Comparison of ENCODE assay signal across 19 cellular contexts in genomic region chr14:52690983-52691760, GRCh38. TPM values are rescaled to one million over a fixed set of nuclear protein-coding genes. Genes with fewer than 3 reads are reported as not detected.
DNase-seq lines count a peak whose midpoint lies in the region; ATAC-seq and TF ChIP-seq lines count a peak whose summit lies in the region.
"Had no signal": no experiment of that assay in that cellular context is flagged by ENCODE, and none has a peak within 500 bp of the region (broad histone marks: within the 10 kb centered on the region; RNA-seq: fewer than 3 reads in every experiment).

No MANE protein-coding gene starts in this region.

- H3K4me2 ChIP-seq in hepatocyte = peak overlapping the region; percentile 77

- H3K27ac ChIP-seq in VCaP (peak overlapping the region; percentile 49), hepatocyte (no peak overlapping the region), transverse colon (no peak overlapping the region)
- H3K27ac ChIP-seq: tibial nerve had no signal

- TF ChIP-seq EP300 in transverse colon (IDR thresholded peaks at IDR 0.05; ENCODE audit: low read depth) = no peak

- H4K20me1 ChIP-seq in hepatocyte (ENCODE audit: insufficient read depth, poor library complexity, severe bottlenecking) = peaks cover 32% of the 10 kb centered on the region

- H3K9me3 ChIP-seq in hepatocyte (ENCODE audit: low read depth) (no peaks in the 10 kb centered on the region), transverse colon (no peaks in the 10 kb centered on the region)
- H3K9me3 ChIP-seq: MG63, tibial nerve had no signal

- H3K4me1 ChIP-seq in hepatocyte (ENCODE audit: insufficient read depth) (peaks cover 21% of the 10 kb centered on the region), transverse colon (peaks cover 6 to 45% (median 13%) of the 10 kb centered on the region in 4 donors)

- DNase-seq in NCI-H748 (lab: John Stamatoyannopoulos, UW; ENCODE audit: unreplicated experiment) (peak; percentile 3), NCI-H748 treated with DMSO at 0.1 percent for 48 hours (lab: John Stamatoyannopoulos, UW) (no peak), HEK293T (ENCODE audit: extremely low spot score) (no peak), hepatocyte (ENCODE audit: low spot score) (no peak), transverse colon (no peak), NK-92 (lab: John Stamatoyannopoulos, UW; ENCODE audit: unreplicated experiment) (no peak)
- DNase-seq: activated CD4-positive, alpha-beta T cell treated with anti-CD3 and anti-CD28 coated beads for 4 hours; cortex of kidney; GOT3; MG63; midbrain; NCI-H2081 treated with DMSO at 0.1 percent for 48 hours; NCI-H526 treated with DMSO at 0.1 percent for 48 hours; SHP77 treated with DMSO at 0.1 percent for 48 hours; stimulated activated CD4-positive, alpha-beta T cell treated with anti-CD3 and anti-CD28 coated beads, Interleukin-4, amount 100 ng/mL, for 1 hour; stimulated activated CD8-positive, alpha-beta memory T cell treated with anti-CD3 and anti-CD28 coated beads, Interleukin-4, amount 100 ng/mL, for 48 hours had no signal

- intact Hi-C loops in transverse colon (cut with DNase I; ENCODE audit: low total_unique reads) = no loop called here

- no peak for ATAC-seq in GM19324 (IDR thresholded peaks at IDR 0.05; ENCODE audit: low FRiP score, unreplicated experiment)

- CTCF ChIA-PET in HEK293T (lab: Yijun Ruan, JAX) = no interaction called here

- TF ChIP-seq CTCF in VCaP (conservative IDR thresholded peaks at IDR 0.05) = no peak
- no peak for TF ChIP-seq CTCF in hepatocyte (IDR thresholded peaks at IDR 0.05; ENCODE audit: poor library complexity)
- no peak for TF ChIP-seq CTCF in transverse colon (IDR thresholded peaks at IDR 0.05)

- peaks cover 84% of the 10 kb centered on the region for H3K79me2 ChIP-seq in hepatocyte

- H3K27me3 ChIP-seq in hepatocyte = no peaks in the 10 kb centered on the region
- H3K27me3 ChIP-seq in transverse colon = no peaks in the 10 kb centered on the region
- H3K27me3 ChIP-seq: MG63, tibial nerve had no signal

- H3K9me2 ChIP-seq in hepatocyte (replicated peaks; ENCODE audit: insufficient read depth) = no peaks in the 10 kb centered on the region

- TF ChIP-seq POLR2A in transverse colon (IDR thresholded peaks at IDR 0.05) = no peak

- H3K36me3 ChIP-seq in hepatocyte (replicated peaks; ENCODE audit: insufficient read depth, low read depth) (no peaks in the 10 kb centered on the region), transverse colon (no peaks in the 10 kb centered on the region)
- H3K36me3 ChIP-seq: MG63, tibial nerve had no signal

- 89% methylated on average over 7 of the region's 7 CpGs for WGBS in hepatocyte (ENCODE audit: low lambda C conversion rate, missing lambda C conversion rate)
- 79 to 87% methylated on average over 5 to 7 of the region's 7 CpGs for WGBS in transverse colon (ENCODE audit: low coverage in 1 of 2), 2 donors

- H3K4me3 ChIP-seq in hepatocyte (no peak overlapping the region), transverse colon (no peak overlapping the region)
- H3K4me3 ChIP-seq: MG63, tibial nerve had no signal

- POLR2A ChIA-PET in HEK293T (lab: Yijun Ruan, JAX) = interaction anchor here (1.0 kb wide), 1 partner anchor 16 kb away, joined by 6 read pairs; the partner anchor contains the start of gene PSMC6

- in situ Hi-C loops in transverse colon (cut with MboI; ENCODE audit: low pct_ligation_motif_present in 1 of 4, low pct_unique_long_range_greater_than_20kb in 1 of 4, low sequenced_read_pairs in 3 of 4) = no loop called here

- no peak overlapping the region for H2AFZ ChIP-seq in hepatocyte

TF ChIP-seq in HEK293T, 16 proteins besides CTCF, POLR2A, EP300 and RAD21:
- TF ChIP-seq HDGF (IDR thresholded peaks at IDR 0.05; ENCODE audit: borderline replicate concordance) (no peak), L3MBTL2 (conservative IDR thresholded peaks at IDR 0.05) (no peak), FOXA1 (IDR thresholded peaks at IDR 0.05) (no peak), CTBP1 (IDR thresholded peaks at IDR 0.05; ENCODE audit: borderline replicate concordance) (no peak), FOXM1 (IDR thresholded peaks at IDR 0.05; ENCODE audit: borderline replicate concordance) (no peak), ELF4 (IDR thresholded peaks at IDR 0.05) (no peak), ZNF384 (IDR thresholded peaks at IDR 0.05) (no peak), PKNOX1 (IDR thresholded peaks at IDR 0.05) (0 out of 2 replicates have a peak, but pooled peaks have one; percentile 11)

RNA-seq across cellular contexts. Expression of gene ERO1A, which starts 4.2 kb away (rescaled TPM):
- total RNA-seq in hepatocyte = 80.6 and 91.1 TPM in 2 replicates
- polyA plus RNA-seq in hepatocyte = 32.2 and 41.6 TPM in 2 replicates
- total RNA-seq in transverse colon = 10 to 100 TPM; 21.9 to 46.0 (median 35.6) TPM

RNA-seq across cellular contexts. Expression of gene PSMC6, which starts 15.8 kb away (rescaled TPM):
- total RNA-seq in hepatocyte = 134 and 141 TPM in 2 replicates
- polyA plus RNA-seq in hepatocyte = 79.0 and 89.8 TPM in 2 replicates
- 10 to 100 TPM in 3 of 4 donors, 1 to 10 TPM in 1; 6.8 to 87.8 (median 47.8) TPM for total RNA-seq in transverse colon

RNA-seq across cellular contexts. Expression of gene STYX, which starts 38.8 kb away (rescaled TPM):
- 19.9 and 21.5 TPM in 2 replicates for total RNA-seq in hepatocyte
- polyA plus RNA-seq in hepatocyte = 7.1 and 8.1 TPM in 2 replicates
- total RNA-seq in transverse colon = 10 to 100 TPM in 2 of 4 donors, 1 to 10 TPM in 2; 6.0 to 14.4 (median 9.1) TPM
